In the genomic region with DNA sequence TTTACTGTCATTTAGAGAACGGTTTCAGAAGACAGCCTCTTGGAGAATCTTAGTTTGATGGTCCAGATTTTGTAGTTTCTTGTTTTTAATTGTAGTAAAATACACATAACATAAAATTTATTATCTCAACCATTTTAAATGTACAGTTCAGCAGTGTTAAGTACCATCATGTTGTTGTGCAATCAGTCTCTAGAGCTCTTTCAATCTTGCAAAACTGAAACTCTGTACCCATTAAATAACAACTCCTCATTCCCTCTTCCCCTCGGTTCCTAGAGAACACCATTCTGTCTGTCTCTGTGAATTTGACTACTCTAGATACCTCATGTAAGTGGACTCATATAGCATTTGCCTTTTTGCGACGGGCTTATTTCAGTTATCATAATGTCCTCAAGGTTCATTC, we compare ENCODE assay signal across 21 cellular contexts.
A peak's percentile ranks its signal among the peaks of the same experiment; 100 is the strongest.
DNase-seq lines count a peak whose midpoint lies in the region; ATAC-seq, FAIRE-seq and TF ChIP-seq lines count a peak whose summit lies in the region.
"Had no signal": no experiment of that assay in that cellular context is flagged by ENCODE, and none has a peak within 500 bp of the region (broad histone marks: within the 10 kb centered on the region; RNA-seq: fewer than 3 reads in every experiment).

No MANE protein-coding gene starts in this region.

- no peaks in the 10 kb centered on the region for H3K36me3 Mint-ChIP-seq in activated CD4-positive, alpha-beta T cell treated with anti-CD3 and anti-CD28 coated beads, Interleukin-2, amount 10 ng/mL, durations not matched to agents 7 days and 5 days (ENCODE audit: low read depth)
- H3K36me3 Mint-ChIP-seq: CD4-positive, alpha-beta memory T cell had no signal

- no peak for ATAC-seq in K562
- ATAC-seq: A549, SK-N-SH treated with all-trans-retinoic acid at 6 μM for 48 hours had no signal

- no peaks in the 10 kb centered on the region for H3K4me1 Mint-ChIP-seq in activated CD4-positive, alpha-beta T cell treated with anti-CD3 and anti-CD28 coated beads, Interleukin-2, amount 10 ng/mL, durations not matched to agents 7 days and 5 days
- H3K4me1 Mint-ChIP-seq: CD4-positive, alpha-beta memory T cell had no signal

- FAIRE-seq in GM18507 (lab: Jason Lieb, UNC) (peak; percentile 38), K562 (lab: Jason Lieb, UNC) (no peak)
- FAIRE-seq: A549, H54, RCC 7860 had no signal

- intact Hi-C loops in K562 (cut with micrococcal nuclease): no loop called here

- H4K20me1 ChIP-seq in K562 (replicated peaks; ENCODE audit: control insufficient read depth, insufficient read depth, low read length): no peaks in the 10 kb centered on the region
- H4K20me1 ChIP-seq: BLaER1 had no signal

- H3K27ac Mint-ChIP-seq in activated CD4-positive, alpha-beta T cell treated with anti-CD3 and anti-CD28 coated beads, Interleukin-2, amount 10 ng/mL, durations not matched to agents 7 days and 5 days: no peak overlapping the region
- H3K27ac Mint-ChIP-seq: CD4-positive, alpha-beta memory T cell; T-helper 1 cell treated with Interleukin-12 subunit alpha and Interleukin-12 subunit beta and Interleukin-4 antibody, amounts not matched to agents 30 μg/mL and 1 μg/mL, for 36 hours had no signal

- TF ChIP-seq RAD21 in K562 (CRISPR knock-in tag; conservative IDR thresholded peaks at IDR 0.05 in 1 of 2, IDR thresholded peaks at IDR 0.05 in 1 of 2): no peak

- H3K36me3 ChIP-seq in K562 (ENCODE audit: control insufficient read depth, insufficient read depth, low read length): no peaks in the 10 kb centered on the region
- H3K36me3 ChIP-seq: BLaER1 had no signal

- H3K9me1 ChIP-seq in K562 (ENCODE audit: control insufficient read depth, insufficient read depth, low read length): no peaks in the 10 kb centered on the region

- H3K4me1 ChIP-seq in K562 (replicated peaks in 1 of 2; ENCODE audit: control insufficient read depth in 2 of 2, insufficient read depth in 2 of 2, low read length in 2 of 2): no peaks in the 10 kb centered on the region
- H3K4me1 ChIP-seq: A549, BLaER1 had no signal

- H3K9me3 Mint-ChIP-seq in activated CD4-positive, alpha-beta T cell treated with anti-CD3 and anti-CD28 coated beads, Interleukin-2, amount 10 ng/mL, durations not matched to agents 7 days and 5 days: peaks cover 5% of the 10 kb centered on the region

- TF ChIP-seq CTCF in K562 (IDR thresholded peaks at IDR 0.05 in 2 of 3, conservative IDR thresholded peaks at IDR 0.05 in 1 of 3; ENCODE audit: insufficient read depth in 2 of 3, low read depth in 1 of 3, low read length in 3 of 3): no peak

- peaks cover 27% of the 10 kb centered on the region for H3K27me3 Mint-ChIP-seq in activated CD4-positive, alpha-beta T cell treated with anti-CD3 and anti-CD28 coated beads, Interleukin-2, amount 10 ng/mL, durations not matched to agents 7 days and 5 days

- no peak for TF ChIP-seq POLR2A in K562 (conservative IDR thresholded peaks at IDR 0.05)

- no peak overlapping the region for H3K9ac ChIP-seq in K562 (ENCODE audit: insufficient read depth in 1 of 2, low read depth in 2 of 2, low read length in 2 of 2)
- H3K9ac ChIP-seq: BLaER1 had no signal

- CTCF ChIA-PET in K562 (lab: Yijun Ruan, JAX; ENCODE audit: low intra/inter-chr PET ratio): no interaction called here
- CTCF ChIA-PET in activated CD4-positive, alpha-beta T cell treated with anti-CD3 and anti-CD28 coated beads, Interleukin-2, amount 10 ng/mL, durations not matched to agents 7 days and 5 days (lab: Charles Lee): no interaction called here

- in situ Hi-C loops in K562 (cut with MboI): no loop called here

- POLR2A ChIA-PET in K562 (lab: Yijun Ruan, JAX): no interaction called here
- POLR2A ChIA-PET in activated CD4-positive, alpha-beta T cell treated with anti-CD3 and anti-CD28 coated beads, Interleukin-2, amount 10 ng/mL, durations not matched to agents 7 days and 5 days (lab: Charles Lee): no interaction called here

- TF ChIP-seq EP300 in K562 (IDR thresholded peaks at IDR 0.05; ENCODE audit: low read length): no peak

- H3K4me3 ChIP-seq in K562: no peak overlapping the region
- H3K4me3 ChIP-seq: A549, BLaER1 had no signal

- H3K79me2 ChIP-seq in K562 (ENCODE audit: control insufficient read depth, insufficient read depth, low read length): no peaks in the 10 kb centered on the region

- no TSS peak for BruUV-seq in K562 (replicated peaks; lab: Mats Ljungman, UMichigan)

- no peaks in the 10 kb centered on the region for H3K9me3 ChIP-seq in K562 (replicated peaks; ENCODE audit: control insufficient read depth, insufficient read depth, low read depth, low read length)

- no peak overlapping the region for H3K27ac ChIP-seq in K562 (ENCODE audit: extremely low read depth, low read depth, low read length)
- H3K27ac ChIP-seq: A549, BLaER1 had no signal

- H3K27me3 ChIP-seq in K562 (ENCODE audit: control insufficient read depth in 2 of 2, insufficient read depth in 2 of 2, low read length in 2 of 2): peaks cover 3 to 32% of the 10 kb centered on the region in 2 experiments; a peak in 3 of 5 replicates
- H3K27me3 ChIP-seq: BLaER1 had no signal

- WGBS in K562 (ENCODE audit: insufficient coverage, low coverage, missing lambda C conversion rate): 5% methylated on average over 4 of the region's 4 CpGs

- no peak overlapping the region for H3K4me2 ChIP-seq in K562 (ENCODE audit: insufficient read depth, low read length)
- H3K4me2 ChIP-seq: A549, BLaER1 had no signal

- DNase-seq in AML-193 (lab: John Stamatoyannopoulos, UW) (peak; percentile 6 to 28), GM18507 (ENCODE audit: extremely low spot score, insufficient read length, low read depth) (no peak), NOMO-1 (lab: John Stamatoyannopoulos, UW; ENCODE audit: unreplicated experiment in 2 of 2) (peak; percentile 19 to 71), K562 (ENCODE audit: extremely low read depth in 1 of 4, low spot score in 3 of 4) (no peak), SHP77 treated with DMSO at 0.1 percent for 48 hours (lab: John Stamatoyannopoulos, UW) (no peak), medulla oblongata (ENCODE audit: extremely low spot score) (no peak)
- DNase-seq in activated CD4-positive, alpha-beta T cell treated with anti-CD3 and anti-CD28 coated beads, Interleukin-2, amount 50 U/mL, for 4 hours: no peak
- no peak for DNase-seq in activated CD4-positive, alpha-beta T cell treated with anti-CD3 and anti-CD28 coated beads, Interleukin-2, amount 10 ng/mL, durations not matched to agents 7 days and 5 days
- DNase-seq: Calu3; CD4-positive, alpha-beta memory T cell; NCI-H1105; NCI-H2081 treated with DMSO at 0.1 percent for 48 hours; NCI-H510A treated with DMSO at 0.1 percent for 48 hours; NCI-H774; Right ventricle myocardium superior had no signal

- H2AFZ ChIP-seq in K562 (ENCODE audit: low read depth, low read length): no peak overlapping the region

- H3K4me3 Mint-ChIP-seq in activated CD4-positive, alpha-beta T cell treated with anti-CD3 and anti-CD28 coated beads, Interleukin-2, amount 10 ng/mL, durations not matched to agents 7 days and 5 days: no peak overlapping the region
- H3K4me3 Mint-ChIP-seq: CD4-positive, alpha-beta memory T cell; T-helper 1 cell treated with Interleukin-12 subunit alpha and Interleukin-12 subunit beta and Interleukin-4 antibody, amounts not matched to agents 30 μg/mL and 1 μg/mL, for 36 hours had no signal

TF ChIP-seq in K562, 482 proteins besides CTCF, POLR2A, EP300 and RAD21:
- no peak for TF ChIP-seq CEBPG (CRISPR knock-in tag; IDR thresholded peaks at IDR 0.05)
- TF ChIP-seq CEBPG (tag; conservative IDR thresholded peaks at IDR 0.05 in 1 of 2, IDR thresholded peaks at IDR 0.05 in 1 of 2): 0 out of 4 replicates have a peak, but pooled peaks of 1 of the 2 experiments have one; percentile 31
- TF ChIP-seq CEBPB (tag; IDR thresholded peaks at IDR 0.05): peak; percentile 67
- no peak for TF ChIP-seq SIRT6 (IDR thresholded peaks at IDR 0.05; ENCODE audit: low read depth, low read length)
TF ChIP-seq in K562: peak in this region for 2.

Comparison
In these comparisons a context has a peak if more than half of its experiments do, and no peak if none do; other contexts are left out.
1. DNase-seq: peak in AML-193 (2 of 2) and NOMO-1 (2 of 2); none in GM18507 (single experiment), K562 (0 of 4), activated CD4-positive, alpha-beta T cell treated with anti-CD3 and anti-CD28 coated beads, Interleukin-2, amount 50 U/mL, for 4 hours (0 of 2), SHP77 treated with DMSO at 0.1 percent for 48 hours (single experiment), activated CD4-positive, alpha-beta T cell treated with anti-CD3 and anti-CD28 coated beads, Interleukin-2, amount 10 ng/mL, durations not matched to agents 7 days and 5 days (single experiment) and medulla oblongata (single experiment).